32 cellular contexts compared by ENCODE assay signal in genomic region chr18:58988595-58988994, GRCh38.
"Had no signal": no experiment of that assay in that cellular context is flagged by ENCODE, and none has a peak within 500 bp of the region (broad histone marks: within the 10 kb centered on the region; RNA-seq: fewer than 3 reads in every experiment).

No MANE protein-coding gene starts in this region.

- H3K27me3 ChIP-seq: cardiac muscle cell, dorsolateral prefrontal cortex, gastroesophageal sphincter, hepatocyte, neutrophil, sigmoid colon, suprapubic skin, transverse colon had no signal

- H3K4me3 ChIP-seq: cardiac muscle cell, coronary artery, dorsolateral prefrontal cortex, gastroesophageal sphincter, hepatocyte, left ventricle myocardium inferior, lung, mucosa of descending colon, sigmoid colon, smooth muscle cell, suprapubic skin, transverse colon had no signal

- H3K36me3 ChIP-seq: neutrophil, transverse colon had no signal

- H3K27ac ChIP-seq: cardiac muscle cell, coronary artery, gastroesophageal sphincter, hepatocyte, left ventricle myocardium inferior, neutrophil, sigmoid colon, suprapubic skin, transverse colon had no signal

- DNase-seq: activated B cell treated with CpG ODN at 0.5 μM for 24 hours; activated CD4-positive, alpha-beta T cell treated with anti-CD3 and anti-CD28 coated beads, Interleukin-2, amount 50 U/mL, for 1 hour; activated CD8-positive, alpha-beta memory T cell treated with anti-CD3 and anti-CD28 coated beads, Interleukin-2, amount 10 ng/mL, durations not matched to agents 7 days and 5 days; activated CD8-positive, alpha-beta T cell treated with anti-CD3 and anti-CD28 coated beads, Interleukin-2, amount 10 ng/mL, durations not matched to agents 7 days and 5 days; activated T-cell treated with anti-CD3 and anti-CD28 coated beads, Interleukin-2, amount 50 U/mL, for 48 hours; anterior cingulate cortex; cerebellar nuclear complex; dorsolateral prefrontal cortex; effector memory CD4-positive, alpha-beta T cell; erythroblast; islet precursor cell; left ventricle myocardium inferior; mesendoderm; mucosa of descending colon; naive B cell; nephron progenitor cell; sigmoid colon; stimulated activated CD4-positive, alpha-beta T cell treated with anti-CD3 and anti-CD28 coated beads, Interleukin-1b, Interleukin-23, amount 100 ng/mL, for 48 hours; stimulated activated CD4-positive, alpha-beta T cell treated with anti-CD3 and anti-CD28 coated beads, Interleukin-4, amount 100 ng/mL, for 4 hours; stimulated activated CD8-positive, alpha-beta memory T cell treated with anti-CD3 and anti-CD28 coated beads, Interleukin-4, amount 100 ng/mL, for 48 hours; stimulated activated naive B cell treated with anti-CD40 and anti-IgM and Interleukin-4, amounts not matched to agents 10 μg/mL and 1 μg/mL and 100 μg/mL, for 72 hours; T-helper 1 cell; transverse colon had no signal

- H3K9me3 ChIP-seq: mucosa of descending colon, neutrophil, sigmoid colon, suprapubic skin had no signal

- ATAC-seq: activated CD8-positive, alpha-beta memory T cell treated with anti-CD3 and anti-CD28 coated beads, Interleukin-2, amount 10 ng/mL, durations not matched to agents 7 days and 5 days; activated CD8-positive, alpha-beta T cell treated with anti-CD3 and anti-CD28 coated beads, Interleukin-2, amount 10 ng/mL, durations not matched to agents 7 days and 5 days; activated naive CD4-positive, alpha-beta T cell treated with anti-CD3 and anti-CD28 coated beads, Interleukin-2, amount 50 U/mL, for 72 hours; gastroesophageal sphincter; mucosa of descending colon; stimulated activated naive B cell treated with anti-CD40 and anti-IgM and Interleukin-4, amounts not matched to agents 10 μg/mL and 1 μg/mL and 100 μg/mL, for 72 hours had no signal

- H3K4me1 ChIP-seq: gastroesophageal sphincter had no signal
